ENCODE assay signal across 25 cellular contexts in genomic region chr9:131575946-131576853, GRCh38. TPM values are rescaled to one million over a fixed set of nuclear protein-coding genes. Genes with fewer than 3 reads are reported as not detected.
DNase-seq lines count a peak whose midpoint lies in the region; ATAC-seq, FAIRE-seq and TF ChIP-seq lines count a peak whose summit lies in the region.
"Had no signal": no experiment of that assay in that cellular context is flagged by ENCODE, and none has a peak within 500 bp of the region (broad histone marks: within the 10 kb centered on the region; RNA-seq: fewer than 3 reads in every experiment).

No MANE protein-coding gene starts in this region.

- CTCF ChIA-PET in activated naive CD4-positive, alpha-beta T cell treated with anti-CD3 and anti-CD28 coated beads, Interleukin-2, amount 10 ng/mL, durations not matched to agents 7 days and 5 days (lab: Charles Lee) = no interaction called here
- CTCF ChIA-PET in activated naive CD4-positive, alpha-beta T cell treated with anti-CD3 and anti-CD28 coated beads for 36 hours (lab: Charles Lee) = no interaction called here
- CTCF ChIA-PET in GM12878 (lab: Yijun Ruan, JAX) = no interaction called here

- POLR2A ChIA-PET in GM12878 (lab: Charles Lee) = no interaction called here

- H3K79me2 ChIP-seq in GM12878 (ENCODE audit: control insufficient read depth, insufficient read depth, low read length) = no peaks in the 10 kb centered on the region

- TF ChIP-seq RAD21 in GM12878 (IDR thresholded peaks at IDR 0.05; ENCODE audit: insufficient read depth, low read depth, low read length) = no peak

- no peaks in the 10 kb centered on the region for H4K20me1 ChIP-seq in GM12878 (ENCODE audit: control insufficient read depth, insufficient read depth)

- peaks cover 36 to 37% of the 10 kb centered on the region in 2 experiments; a peak in 3 of 4 replicates for H3K36me3 ChIP-seq in GM12878 (ENCODE audit: control insufficient read depth in 2 of 2, insufficient read depth in 2 of 2, low read length in 1 of 2)

- H3K27ac ChIP-seq in GM12878 (ENCODE audit: control insufficient read depth, insufficient read depth) = no peak overlapping the region
- H3K27ac ChIP-seq: GM23248, HL-60, KMS-11, Peyer's patch, SJCRH30 had no signal

- H2AFZ ChIP-seq in GM12878 (ENCODE audit: control insufficient read depth, low read depth, low read length) = no peak overlapping the region
- H2AFZ ChIP-seq: GM23248 had no signal

- ATAC-seq in GM12878 = no peak
- ATAC-seq in naive B cell (ENCODE audit: low read depth in 2 of 2) = no peak
- ATAC-seq in stimulated activated naive B cell treated with anti-CD40 and anti-IgM and Interleukin-4, amounts not matched to agents 10 μg/mL and 1 μg/mL and 100 μg/mL, for 72 hours (replicated peaks) = no peak
- no peak for ATAC-seq in HG03520 (IDR thresholded peaks at IDR 0.05; ENCODE audit: unreplicated experiment)
- ATAC-seq: HepG2 had no signal

- no peak for DNase-seq in activated naive CD4-positive, alpha-beta T cell treated with anti-CD3 and anti-CD28 coated beads, Interleukin-2, amount 10 ng/mL, durations not matched to agents 7 days and 5 days
- no peak for DNase-seq in activated naive CD4-positive, alpha-beta T cell treated with anti-CD3 and anti-CD28 coated beads for 36 hours
- DNase-seq in GM12878 (ENCODE audit: low read depth, low spot score) (no peak), naive B cell (no peak), T1000 (lab: John Stamatoyannopoulos, UW) (no peak), hepatic stellate cell (ENCODE audit: low spot score) (no peak)
- no peak for DNase-seq in stimulated activated naive B cell treated with anti-CD40 and anti-IgM and Interleukin-4, amounts not matched to agents 10 μg/mL and 1 μg/mL and 100 μg/mL, for 72 hours
- DNase-seq: 8988T, EL, GF-D8, GM23248, NCI-H1092 treated with DMSO at 0.1 percent for 48 hours, NCI-H1436 treated with DMSO at 0.1 percent for 48 hours, NCI-H2029, NCI-H2171, NCI-H524 treated with DMSO at 0.1 percent for 48 hours, NCI-H82, Peyer's patch, SJCRH30 had no signal

- H3K27me3 ChIP-seq in GM12878 (replicated peaks in 1 of 2; ENCODE audit: control insufficient read depth in 2 of 2, insufficient read depth in 2 of 2, low read length in 1 of 2) = no peaks in the 10 kb centered on the region
- H3K27me3 ChIP-seq: Peyer's patch, SJCRH30 had no signal

- RAD21 ChIA-PET in GM12878 (lab: Charles Lee; ENCODE audit: unreplicated experiment) = no interaction called here

- no peak overlapping the region for H3K9ac ChIP-seq in GM12878 (ENCODE audit: control insufficient read depth, insufficient read depth, low read length)
- H3K9ac ChIP-seq: GM23248, KMS-11 had no signal

- TF ChIP-seq CTCF in GM12878 (IDR thresholded peaks at IDR 0.05 in 2 of 3, conservative IDR thresholded peaks at IDR 0.05 in 1 of 3; ENCODE audit: control insufficient read depth in 2 of 3, extremely low read depth in 1 of 3, insufficient read depth in 1 of 3, low read depth in 3 of 3, low read length in 3 of 3) = no peak

- H3K4me1 Mint-ChIP-seq in activated naive CD4-positive, alpha-beta T cell treated with anti-CD3 and anti-CD28 coated beads, Interleukin-2, amount 10 ng/mL, durations not matched to agents 7 days and 5 days = peaks cover 28% of the 10 kb centered on the region
- H3K4me1 Mint-ChIP-seq in activated naive CD4-positive, alpha-beta T cell treated with anti-CD3 and anti-CD28 coated beads for 36 hours (ENCODE audit: low read depth) = peaks cover 22% of the 10 kb centered on the region
- H3K4me1 Mint-ChIP-seq in naive B cell = peaks cover 19 to 26% (median 23%) of the 10 kb centered on the region in 3 donors
- peaks cover 27 to 38% of the 10 kb centered on the region in 2 donors for H3K4me1 Mint-ChIP-seq in stimulated activated naive B cell treated with anti-CD40 and anti-IgM and Interleukin-4, amounts not matched to agents 10 μg/mL and 1 μg/mL and 100 μg/mL, for 72 hours

- peaks cover 40% of the 10 kb centered on the region for H3K36me3 Mint-ChIP-seq in activated naive CD4-positive, alpha-beta T cell treated with anti-CD3 and anti-CD28 coated beads, Interleukin-2, amount 10 ng/mL, durations not matched to agents 7 days and 5 days
- peaks cover 12% of the 10 kb centered on the region for H3K36me3 Mint-ChIP-seq in activated naive CD4-positive, alpha-beta T cell treated with anti-CD3 and anti-CD28 coated beads for 36 hours (ENCODE audit: low read depth)
- H3K36me3 Mint-ChIP-seq in naive B cell = no peaks in the 10 kb centered on the region
- H3K36me3 Mint-ChIP-seq in stimulated activated naive B cell treated with anti-CD40 and anti-IgM and Interleukin-4, amounts not matched to agents 10 μg/mL and 1 μg/mL and 100 μg/mL, for 72 hours = peaks cover 45 to 83% of the 10 kb centered on the region in 2 donors

- no peaks in the 10 kb centered on the region for H3K27me3 Mint-ChIP-seq in activated naive CD4-positive, alpha-beta T cell treated with anti-CD3 and anti-CD28 coated beads, Interleukin-2, amount 10 ng/mL, durations not matched to agents 7 days and 5 days
- H3K27me3 Mint-ChIP-seq in activated naive CD4-positive, alpha-beta T cell treated with anti-CD3 and anti-CD28 coated beads for 36 hours (ENCODE audit: low read depth) = no peaks in the 10 kb centered on the region
- H3K27me3 Mint-ChIP-seq in naive B cell = no peaks in the 10 kb centered on the region
- no peaks in the 10 kb centered on the region for H3K27me3 Mint-ChIP-seq in stimulated activated naive B cell treated with anti-CD40 and anti-IgM and Interleukin-4, amounts not matched to agents 10 μg/mL and 1 μg/mL and 100 μg/mL, for 72 hours

- H3K4me1 ChIP-seq in GM12878 (ENCODE audit: control insufficient read depth, insufficient read depth, low read length) = peaks cover 21% of the 10 kb centered on the region
- H3K4me1 ChIP-seq: HAP-1, SJCRH30 had no signal

- no peak overlapping the region for H3K4me3 Mint-ChIP-seq in activated naive CD4-positive, alpha-beta T cell treated with anti-CD3 and anti-CD28 coated beads, Interleukin-2, amount 10 ng/mL, durations not matched to agents 7 days and 5 days
- H3K4me3 Mint-ChIP-seq in activated naive CD4-positive, alpha-beta T cell treated with anti-CD3 and anti-CD28 coated beads for 36 hours = no peak overlapping the region
- H3K4me3 Mint-ChIP-seq in naive B cell = no peak overlapping the region
- H3K4me3 Mint-ChIP-seq in stimulated activated naive B cell treated with anti-CD40 and anti-IgM and Interleukin-4, amounts not matched to agents 10 μg/mL and 1 μg/mL and 100 μg/mL, for 72 hours = peak overlapping the region in 1 of 2 donors; percentile 55

- WGBS in GM12878 (ENCODE audit: insufficient coverage, insufficient replicate concordance, low lambda C conversion rate, missing lambda C conversion rate) = 95% methylated on average over 23 of the region's 23 CpGs

- SMC1A ChIA-PET in GM12878 (lab: Charles Lee; ENCODE audit: uncharacterized antibody, unreplicated experiment) = interaction anchor here (0.6 kb wide), 1 partner anchor 67 kb away, joined by 4 read pairs; no protein-coding TSS in a partner anchor

- FAIRE-seq in GM12878 (lab: Jason Lieb, UNC) = no peak
- FAIRE-seq: HepG2 had no signal

- H3K9me3 Mint-ChIP-seq in activated naive CD4-positive, alpha-beta T cell treated with anti-CD3 and anti-CD28 coated beads, Interleukin-2, amount 10 ng/mL, durations not matched to agents 7 days and 5 days = no peaks in the 10 kb centered on the region
- H3K9me3 Mint-ChIP-seq in activated naive CD4-positive, alpha-beta T cell treated with anti-CD3 and anti-CD28 coated beads for 36 hours = no peaks in the 10 kb centered on the region
- no peaks in the 10 kb centered on the region for H3K9me3 Mint-ChIP-seq in naive B cell
- H3K9me3 Mint-ChIP-seq in stimulated activated naive B cell treated with anti-CD40 and anti-IgM and Interleukin-4, amounts not matched to agents 10 μg/mL and 1 μg/mL and 100 μg/mL, for 72 hours = no peaks in the 10 kb centered on the region

- H3K9me3 ChIP-seq in GM12878 (replicated peaks; ENCODE audit: control insufficient read depth, insufficient read depth, low read length) = no peaks in the 10 kb centered on the region
- H3K9me3 ChIP-seq: HAP-1, Peyer's patch, SJCRH30 had no signal

- H3K27ac Mint-ChIP-seq in activated naive CD4-positive, alpha-beta T cell treated with anti-CD3 and anti-CD28 coated beads, Interleukin-2, amount 10 ng/mL, durations not matched to agents 7 days and 5 days = peak overlapping the region; percentile 14
- no peak overlapping the region for H3K27ac Mint-ChIP-seq in activated naive CD4-positive, alpha-beta T cell treated with anti-CD3 and anti-CD28 coated beads for 36 hours
- peak overlapping the region in 4 of 6 donors; percentile 15 to 57 (median 44) for H3K27ac Mint-ChIP-seq in naive B cell
- H3K27ac Mint-ChIP-seq in stimulated activated naive B cell treated with anti-CD40 and anti-IgM and Interleukin-4, amounts not matched to agents 10 μg/mL and 1 μg/mL and 100 μg/mL, for 72 hours = peak overlapping the region; percentile 75

- no TSS peak for BruUV-seq in GM12878 (replicated peaks; lab: Mats Ljungman, UMichigan)

- H3K4me3 ChIP-seq in GM12878 = no peak overlapping the region
- H3K4me3 ChIP-seq: GM23248, HAP-1, Peyer's patch, SJCRH30 had no signal

- TF ChIP-seq POLR2A in GM12878 (IDR thresholded peaks at IDR 0.05; ENCODE audit: low read depth, low read length) = peak; percentile 45; the same call in 1 of the 2 replicates

- H3K4me2 ChIP-seq in GM12878 (ENCODE audit: control insufficient read depth, insufficient read depth) = no peak overlapping the region
- H3K4me2 ChIP-seq: KMS-11 had no signal

- in situ Hi-C loops in GM12878 (cut with MboI) = loop anchor here (25.0 kb wide), 1 partner anchor 661 kb away; no protein-coding TSS in a partner anchor

- intact Hi-C loops in activated naive CD4-positive, alpha-beta T cell treated with anti-CD3 and anti-CD28 coated beads for 36 hours (cut with micrococcal nuclease) = loop anchor here (5.0 kb wide), 1 partner anchor 74 kb away; the partner anchor contains the start of gene POMT1
- intact Hi-C loops in GM12878 (cut with micrococcal nuclease; ENCODE audit: unreplicated experiment) = no loop called here

- no peak for TF ChIP-seq EP300 in GM12878 (IDR thresholded peaks at IDR 0.05; ENCODE audit: borderline replicate concordance in 1 of 2, control insufficient read depth in 1 of 2, low read depth in 2 of 2, low read length in 2 of 2)

RNA-seq across cellular contexts. Expression of gene PRRT1B, which starts 30.9 kb away (rescaled TPM):
- not detected for total RNA-seq in activated naive CD4-positive, alpha-beta T cell treated with anti-CD3 and anti-CD28 coated beads for 36 hours
- total RNA-seq in GM12878 (2013; cell fraction: nucleolus; rRNA removed) = not detected in 2 replicates
- total RNA-seq in GM12878 (2014; rRNA removed) = not detected in 2 replicates
- not detected in 2 replicates for total RNA-seq in GM12878 (2014; rRNA removed; fragmentation: Illumina TruSeq; extraction: Trizol)
- not detected in 2 replicates for total RNA-seq in GM12878 (2021)
- not detected for polyA plus RNA-seq in GM12878 (2011; ENCODE audit: low read depth)
- polyA plus RNA-seq in GM12878 (2011; rRNA removed) = not detected in 2 replicates
- not detected in 2 replicates for polyA plus RNA-seq in GM12878 (2011; cell fraction: cytosol; rRNA removed)
- polyA plus RNA-seq in GM12878 (2011; cell fraction: nucleus; rRNA removed) = not detected in 2 replicates
- not detected in 2 replicates for polyA plus RNA-seq in GM12878 (2012)
- not detected in 2 replicates for polyA plus RNA-seq in GM12878 (2014; fragmentation: Illumina TruSeq; extraction: Trizol)
- not detected for polyA plus RNA-seq in GM12878 (2014; fragmentation: Nextera tagmentation; extraction: Ambion mirVana)
- not detected in 2 replicates for polyA plus RNA-seq in GM12878 (2014; rRNA removed)
- not detected for polyA plus RNA-seq in GM12878 (2016; fragmentation: Nextera tagmentation; extraction: Ambion mirVana)
- not detected in 2 replicates for polyA minus RNA-seq in GM12878 (2011; rRNA and poly(A)+ RNA removed)
- not detected in 2 replicates for polyA minus RNA-seq in GM12878 (2011; cell fraction: cytosol; rRNA and poly(A)+ RNA removed)
- polyA minus RNA-seq in GM12878 (2011; cell fraction: nucleus; rRNA and poly(A)+ RNA removed) = not detected in 2 replicates
- not detected for polyA plus RNA-seq in naive B cell (ENCODE audit: low read depth in 6 of 6)
- total RNA-seq: GM23248, HepG2, OCI-LY7, SJCRH30 had no signal
- polyA plus RNA-seq: GM23248, HepG2 had no signal

RNA-seq across cellular contexts. Expression of gene UCK1, which starts 45.1 kb away (rescaled TPM):
- total RNA-seq in activated naive CD4-positive, alpha-beta T cell treated with anti-CD3 and anti-CD28 coated beads for 36 hours = 10 to 100 TPM; 18.7 to 21.7 TPM
- total RNA-seq in GM12878 (2013; cell fraction: nucleolus; rRNA removed) = 8.9 and 11.8 TPM in 2 replicates
- total RNA-seq in GM12878 (2014; rRNA removed) = 19.0 and 20.8 TPM in 2 replicates
- 10.0 and 12.8 TPM in 2 replicates for total RNA-seq in GM12878 (2014; rRNA removed; fragmentation: Illumina TruSeq; extraction: Trizol)
- total RNA-seq in GM12878 (2021) = 19.2 and 20.6 TPM in 2 replicates
- polyA plus RNA-seq in GM12878 (2011; ENCODE audit: low read depth) = 10.3 TPM
- polyA plus RNA-seq in GM12878 (2011; rRNA removed) = 12.1 and 16.7 TPM in 2 replicates
- 21.3 and 26.1 TPM in 2 replicates for polyA plus RNA-seq in GM12878 (2011; cell fraction: cytosol; rRNA removed)
- polyA plus RNA-seq in GM12878 (2011; cell fraction: nucleus; rRNA removed) = 30.5 and 35.2 TPM in 2 replicates
- 13.5 and 15.4 TPM in 2 replicates for polyA plus RNA-seq in GM12878 (2012)
- polyA plus RNA-seq in GM12878 (2014; fragmentation: Illumina TruSeq; extraction: Trizol) = 8.6 and 10.9 TPM in 2 replicates
- under 1 TPM; 0.31 to 0.88 TPM for polyA plus RNA-seq in GM12878 (2014; fragmentation: Nextera tagmentation; extraction: Ambion mirVana)
- 27.0 and 36.8 TPM in 2 replicates for polyA plus RNA-seq in GM12878 (2014; rRNA removed)
- polyA plus RNA-seq in GM12878 (2016; fragmentation: Nextera tagmentation; extraction: Ambion mirVana) = 10 to 100 TPM; 24.0 to 24.3 TPM
- polyA minus RNA-seq in GM12878 (2011; rRNA and poly(A)+ RNA removed) = 9.4 and 13.1 TPM in 2 replicates
- polyA minus RNA-seq in GM12878 (2011; cell fraction: cytosol; rRNA and poly(A)+ RNA removed) = 8.5 and 12.4 TPM in 2 replicates
- 11.6 and 19.9 TPM in 2 replicates for polyA minus RNA-seq in GM12878 (2011; cell fraction: nucleus; rRNA and poly(A)+ RNA removed)
- 10 to 100 TPM; 16.8 to 30.6 (median 21.3) TPM for polyA plus RNA-seq in naive B cell (ENCODE audit: low read depth in 6 of 6)
